Comparison of ENCODE assay signal across 23 cellular contexts in the genomic region with DNA sequence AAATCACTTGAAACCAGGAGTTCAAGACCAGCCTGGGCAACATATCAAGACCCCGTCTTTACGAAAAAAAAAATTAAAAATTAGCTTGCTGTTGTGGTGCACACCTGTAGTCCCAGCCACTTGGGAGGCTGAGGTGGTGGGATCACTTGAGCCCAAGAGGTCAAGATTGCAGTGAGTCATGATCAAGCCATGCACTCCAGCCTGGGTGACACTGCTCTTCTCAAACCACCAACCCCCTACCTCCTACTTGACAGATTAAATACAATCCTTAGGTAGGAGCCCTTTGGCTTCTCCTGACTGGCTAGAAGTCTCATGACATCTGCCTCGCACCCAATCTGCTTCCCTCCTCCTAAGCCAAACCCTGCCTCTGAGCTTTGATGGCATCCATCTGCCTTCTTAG. TPM values are rescaled to one million over a fixed set of nuclear protein-coding genes. Genes with fewer than 3 reads are reported as not detected.
A peak's percentile ranks its signal among the peaks of the same experiment; 100 is the strongest.
DNase-seq lines count a peak whose midpoint lies in the region; ATAC-seq and TF ChIP-seq lines count a peak whose summit lies in the region.
"Had no signal": no experiment of that assay in that cellular context is flagged by ENCODE, and none has a peak within 500 bp of the region (broad histone marks: within the 10 kb centered on the region; RNA-seq: fewer than 3 reads in every experiment).

No MANE protein-coding gene starts in this region.

- H3K18ac ChIP-seq in mesendoderm (ENCODE audit: low read length), result no peak overlapping the region

- no peak overlapping the region for H3K23ac ChIP-seq in mesendoderm (ENCODE audit: low read length)

- peaks cover 8% of the 10 kb centered on the region in 2 donors for H3K36me3 Mint-ChIP-seq in CD14-positive monocyte

- DNase-seq in CD14-positive monocyte (ENCODE audit: low spot score) (no peak), M059J (ENCODE audit: low read depth) (peak; percentile 69), RWPE2 (ENCODE audit: low spot score) (no peak), mesendoderm (peak; percentile 34), cortex of kidney (lab: John Stamatoyannopoulos, UW) (no peak), SJCRH30 (no peak)
- DNase-seq in activated CD4-positive, alpha-beta T cell treated with anti-CD3 and anti-CD28 coated beads for 48 hours, result no peak
- DNase-seq in activated T-cell treated with anti-CD3 and anti-CD28 coated beads, Interleukin-2, amount 50 U/mL, for 48 hours, result no peak
- DNase-seq: BE2C; CD4-positive, CD25-positive, alpha-beta regulatory T cell; DMS79 treated with DMSO at 0.1 percent for 48 hours; H9; KG1; NCI-H1105 treated with DMSO at 0.1 percent for 48 hours; NCI-H2029 treated with DMSO at 0.1 percent for 48 hours; NCI-H226; NCI-H510A treated with DMSO at 0.1 percent for 48 hours; OCI-M1; SHP77 treated with DMSO at 0.1 percent for 48 hours had no signal

- H3K9me3 ChIP-seq in RWPE2 (ENCODE audit: severe bottlenecking) (no peaks in the 10 kb centered on the region), SJCRH30 (replicated peaks) (no peaks in the 10 kb centered on the region)
- H3K9me3 ChIP-seq: BE2C had no signal

- peaks cover 0 to 4% (median 3%) of the 10 kb centered on the region in 3 donors for H3K27me3 Mint-ChIP-seq in CD14-positive monocyte (ENCODE audit: low read depth in 3 of 3)

- H3K27ac ChIP-seq in RWPE2 (ENCODE audit: poor library complexity, severe bottlenecking), result peak overlapping the region; percentile 93
- H3K27ac ChIP-seq in mesendoderm (ENCODE audit: low read depth, low read length), result no peak overlapping the region
- H3K27ac ChIP-seq in SJCRH30, result no peak overlapping the region

- H3K4me1 ChIP-seq in RWPE2 (ENCODE audit: insufficient read depth, poor library complexity, severe bottlenecking) (peaks cover 20% of the 10 kb centered on the region), mesendoderm (ENCODE audit: control insufficient read depth, low read depth, low read length) (no peaks in the 10 kb centered on the region), SJCRH30 (no peaks in the 10 kb centered on the region)
- H3K4me1 ChIP-seq: BE2C had no signal

- H3K79me2 ChIP-seq in mesendoderm (ENCODE audit: control insufficient read depth, insufficient read depth, low read length), result no peaks in the 10 kb centered on the region

- no peak overlapping the region for H2AK5ac ChIP-seq in mesendoderm (ENCODE audit: low read length)

- no peak overlapping the region for H4K8ac ChIP-seq in mesendoderm (ENCODE audit: low read depth, low read length)

- no peak overlapping the region for H4K5ac ChIP-seq in mesendoderm (ENCODE audit: low read length)

- no peak overlapping the region for H2BK5ac ChIP-seq in mesendoderm (ENCODE audit: low read length)

- no CpG with 5 or more reads among the region's 3 CpGs for WGBS in mesendoderm (ENCODE audit: extremely low coverage, insufficient coverage, low lambda C conversion rate)

- intact Hi-C loops in CD14-positive monocyte (cut with micrococcal nuclease), result loop anchor here (10.0 kb wide), 2 partner anchors 74 to 1494 kb away; a partner anchor contains a TSS

- no peak overlapping the region for H3K4me3 ChIP-seq in RWPE2 (ENCODE audit: severe bottlenecking)
- no peak overlapping the region for H3K4me3 ChIP-seq in mesendoderm (ENCODE audit: low read length)
- H3K4me3 ChIP-seq in SJCRH30, result no peak overlapping the region

- H2BK15ac ChIP-seq in mesendoderm (replicated peaks; ENCODE audit: low read depth), result no peak overlapping the region

- H3K4ac ChIP-seq in mesendoderm (ENCODE audit: low read depth, low read length), result no peak overlapping the region

- peaks cover 81% of the 10 kb centered on the region for H3K4me1 Mint-ChIP-seq in CD14-positive monocyte

- no peak for ATAC-seq in RWPE2 (ENCODE audit: low read depth)
- ATAC-seq: SK-N-SH treated with all-trans-retinoic acid at 6 μM for 48 hours had no signal

- TF ChIP-seq CTCF in CD14-positive monocyte (IDR thresholded peaks at IDR 0.05) (no peak), RWPE2 (IDR thresholded peaks at IDR 0.05; ENCODE audit: poor library complexity, severe bottlenecking) (no peak)

- no peak overlapping the region for H2BK120ac ChIP-seq in mesendoderm (ENCODE audit: low read depth, low read length)

- H3K56ac ChIP-seq in mesendoderm (ENCODE audit: low read length), result no peak overlapping the region

- H3K9ac ChIP-seq in mesendoderm (ENCODE audit: low read length), result no peak overlapping the region

- H3K36me3 ChIP-seq in RWPE2 (ENCODE audit: low read depth) (no peaks in the 10 kb centered on the region), mesendoderm (ENCODE audit: control insufficient read depth, insufficient read depth, low read length) (no peaks in the 10 kb centered on the region), SJCRH30 (no peaks in the 10 kb centered on the region)
- H3K36me3 ChIP-seq: BE2C had no signal

- H3K9me3 Mint-ChIP-seq in CD14-positive monocyte, result peaks cover 0 to 4% (median 0%) of the 10 kb centered on the region in 7 donors
- H3K9me3 Mint-ChIP-seq: H9 had no signal

- no peaks in the 10 kb centered on the region for H3K27me3 ChIP-seq in RWPE2 (ENCODE audit: insufficient read depth, poor library complexity, severe bottlenecking)
- H3K27me3 ChIP-seq in mesendoderm (ENCODE audit: insufficient read depth, low read length, poor library complexity), result no peaks in the 10 kb centered on the region
- no peaks in the 10 kb centered on the region for H3K27me3 ChIP-seq in SJCRH30
- H3K27me3 ChIP-seq: BE2C had no signal

- no peaks in the 10 kb centered on the region for H3K79me1 ChIP-seq in mesendoderm (ENCODE audit: low read length)

- H3K4me2 ChIP-seq in mesendoderm (ENCODE audit: low read length), result no peak overlapping the region

- H3K4me3 Mint-ChIP-seq in CD14-positive monocyte, result no peak overlapping the region
- H3K4me3 Mint-ChIP-seq: CD4-positive, CD25-positive, alpha-beta regulatory T cell; H9 had no signal

- H3K27ac Mint-ChIP-seq in CD14-positive monocyte, result peak overlapping the region; percentile 93 to 99 (median 98)
- H3K27ac Mint-ChIP-seq: H9 had no signal

RNA-seq across cellular contexts. Expression of a gene that starts 11.6 kb away (rescaled TPM):
- polyA plus RNA-seq in CD14-positive monocyte, result 10 to 100 TPM; 84.4 to 95.5 TPM
- total RNA-seq in M059J (2014; rRNA removed; shearing (Covaris generic)), result 0.52 TPM in 1 of 2 replicates, not detected in the other
- 1.7 TPM for polyA plus RNA-seq in mesendoderm (2013, experiment 1 of 2)
- 1.2 TPM for polyA plus RNA-seq in mesendoderm (2013, experiment 2 of 2)
- total RNA-seq in SJCRH30 (2014; rRNA removed; shearing (Covaris generic)), result not detected in 2 replicates
- total RNA-seq: A673, RPMI7951 had no signal

RNA-seq across cellular contexts. Expression of a gene that starts 57.3 kb away (rescaled TPM):
- polyA plus RNA-seq in CD14-positive monocyte, result not detected
- total RNA-seq in M059J (2014; rRNA removed; shearing (Covaris generic)), result not detected in 2 replicates
- 0.03 TPM for polyA plus RNA-seq in mesendoderm (2013, experiment 1 of 2)
- 0.03 TPM for polyA plus RNA-seq in mesendoderm (2013, experiment 2 of 2)
- not detected in 2 replicates for total RNA-seq in SJCRH30 (2014; rRNA removed; shearing (Covaris generic))
- total RNA-seq: CD4-positive, CD25-positive, alpha-beta regulatory T cell; H9; HT-29; RPMI7951 had no signal
- polyA plus RNA-seq: CD4-positive, CD25-positive, alpha-beta regulatory T cell had no signal

Comparison
In these comparisons a context has a peak if more than half of its experiments do, and no peak if none do; other contexts are left out.
1. DNase-seq: peak in M059J (single experiment) and mesendoderm (single experiment); none in CD14-positive monocyte (single experiment), RWPE2 (single experiment), cortex of kidney (single experiment), activated CD4-positive, alpha-beta T cell treated with anti-CD3 and anti-CD28 coated beads for 48 hours (single experiment), SJCRH30 (0 of 2) and activated T-cell treated with anti-CD3 and anti-CD28 coated beads, Interleukin-2, amount 50 U/mL, for 48 hours (0 of 2).